In genomic region chrX:109739625-109740024, GRCh38 we compare ENCODE assay signal across 22 cellular contexts. TPM values are rescaled to one million over a fixed set of nuclear protein-coding genes. Genes with fewer than 3 reads are reported as not detected.
DNase-seq lines count a peak whose midpoint lies in the region; ATAC-seq, FAIRE-seq and TF ChIP-seq lines count a peak whose summit lies in the region.
"Had no signal": no experiment of that assay in that cellular context is flagged by ENCODE, and none has a peak within 500 bp of the region (broad histone marks: within the 10 kb centered on the region; RNA-seq: fewer than 3 reads in every experiment).

No MANE protein-coding gene starts in this region.

- H3K27ac ChIP-seq in A549 (peak overlapping the region; percentile 66 to 73), HEK293 (ENCODE audit: extremely low read depth, low read depth, low read length) (no peak overlapping the region), HepG2 (ENCODE audit: extremely low read length, insufficient read depth, low read length) (peak overlapping the region; percentile 93), gastrocnemius medialis (peak overlapping the region in 3 of 4 donors; percentile 65 to 70 (median 67)), caudate nucleus (ENCODE audit: low read depth, low read length) (no peak overlapping the region)
- H3K27ac ChIP-seq: GM23248 had no signal

- intact Hi-C loops in HepG2 (cut with micrococcal nuclease; ENCODE audit: unreplicated experiment) = loop anchor here (5.0 kb wide), 1 partner anchor 93 kb away; no protein-coding TSS in a partner anchor
- intact Hi-C loops in gastrocnemius medialis (cut with DNase I; ENCODE audit: low total_unique reads) = loop anchor here (10.0 kb wide), 2 partner anchors 405 to 575 kb away; partner anchors contain the start of gene AMMECR1

- CTCF ChIA-PET in A549 (lab: Yijun Ruan, JAX) (interaction anchor here (0.5 to 1.9 kb wide), 3 partner anchors 24 to 151 kb away, joined by 3 to 8 read pairs (median 3); no protein-coding TSS in a partner anchor), HEK293 (lab: Yijun Ruan, JAX) (no interaction called here), HepG2 (lab: Yijun Ruan, JAX; ENCODE audit: low intra/inter-chr PET ratio, low total read pairs) (no interaction called here)

- H3K9me3 ChIP-seq in A549 = no peaks in the 10 kb centered on the region
- no peaks in the 10 kb centered on the region for H3K9me3 ChIP-seq in HEK293 (ENCODE audit: control insufficient read depth, insufficient read depth, low read depth, low read length)
- no peaks in the 10 kb centered on the region for H3K9me3 ChIP-seq in HepG2 (ENCODE audit: low read length)
- H3K9me3 ChIP-seq in gastrocnemius medialis = no peaks in the 10 kb centered on the region
- H3K9me3 ChIP-seq: BE2C, Caco-2, HAP-1 had no signal

- in situ Hi-C loops in HepG2 (cut with HindIII; ENCODE audit: extremely low pct_ligation_motif_present, low pct_unique_long_range_greater_than_20kb) = loop anchor here (10.0 kb wide), 3 partner anchors 85 to 145 kb away; no protein-coding TSS in a partner anchor
- in situ Hi-C loops in gastrocnemius medialis (cut with MboI; ENCODE audit: low sequenced_read_pairs in 4 of 4) = no loop called here

- POLR2A ChIA-PET in A549 (lab: Yijun Ruan, JAX) (no interaction called here), HEK293 (lab: Yijun Ruan, JAX) (interaction anchor here (0.7 kb wide), 1 partner anchor 202 kb away, joined by 3 read pairs; no protein-coding TSS in a partner anchor), HepG2 (lab: Yijun Ruan, JAX) (interaction anchor here (1.1 to 2.6 kb wide), 6 partner anchors 35 to 117 kb away, joined by 3 to 13 read pairs (median 6); no protein-coding TSS in a partner anchor)

- TF ChIP-seq POLR2A in A549 (IDR thresholded peaks at IDR 0.05; ENCODE audit: low read length) (no peak), HepG2 (IDR thresholded peaks at IDR 0.05; ENCODE audit: insufficient read depth in 1 of 2, low read depth in 2 of 2, low read length in 2 of 2) (no peak), gastrocnemius medialis (IDR thresholded peaks at IDR 0.05) (no peak)

- H3K79me2 ChIP-seq in HepG2 (ENCODE audit: insufficient read depth, low read length) = peaks cover 20% of the 10 kb centered on the region

- H3K36me3 ChIP-seq in HEK293 (ENCODE audit: control insufficient read depth in 2 of 2, insufficient read depth in 1 of 2, low read length in 2 of 2) (no peaks in the 10 kb centered on the region), HepG2 (replicated peaks in 1 of 2; ENCODE audit: control insufficient read depth in 1 of 2, insufficient read depth in 2 of 2, low read length in 2 of 2) (no peaks in the 10 kb centered on the region), gastrocnemius medialis (no peaks in the 10 kb centered on the region)
- H3K36me3 ChIP-seq: BE2C, HAP-1 had no signal

- H3K27me3 ChIP-seq in HepG2 (ENCODE audit: control insufficient read depth in 1 of 2, insufficient read depth in 2 of 2, low read length in 2 of 2) = no peaks in the 10 kb centered on the region
- no peaks in the 10 kb centered on the region for H3K27me3 ChIP-seq in gastrocnemius medialis
- H3K27me3 ChIP-seq: BE2C had no signal

- WGBS in A549 (ENCODE audit: missing lambda C conversion rate) = 78% methylated on average over 2 of the region's 2 CpGs
- WGBS in HepG2 (ENCODE audit: low lambda C conversion rate) = 5% methylated on average over 2 of the region's 2 CpGs

- FAIRE-seq in A549 (lab: Jason Lieb, UNC) (peak; percentile 72), HepG2 (lab: Jason Lieb, UNC) (no peak)
- FAIRE-seq: D721Med, HTR-8/SVneo had no signal

- TF ChIP-seq RAD21 in A549 (conservative IDR thresholded peaks at IDR 0.05 in 1 of 2, IDR thresholded peaks at IDR 0.05 in 1 of 2) (no peak), HepG2 (CRISPR knock-in tag; IDR thresholded peaks at IDR 0.05) (no peak)

- H3K4me1 ChIP-seq in A549 (peaks cover 23% of the 10 kb centered on the region), HEK293 (ENCODE audit: control insufficient read depth, insufficient read depth, low read length) (peaks cover 3% of the 10 kb centered on the region; the same call in 1 of the 2 replicates), HepG2 (ENCODE audit: insufficient read depth, low read length) (peaks cover 81% of the 10 kb centered on the region), gastrocnemius medialis (no peaks in the 10 kb centered on the region)
- H3K4me1 ChIP-seq: BE2C, HAP-1 had no signal

- H4K20me1 ChIP-seq in HepG2 (ENCODE audit: insufficient read depth, low read length) = no peaks in the 10 kb centered on the region

- DNase-seq in A549 (ENCODE audit: low read depth in 1 of 2, low spot score in 1 of 2) = no peak
- no peak for DNase-seq in HepG2 (ENCODE audit: low spot score)
- DNase-seq in gastrocnemius medialis = no peak
- no peak for DNase-seq in DMS 273 (lab: John Stamatoyannopoulos, UW; ENCODE audit: unreplicated experiment)
- no peak for DNase-seq in GM10266 (ENCODE audit: extremely low spot score)
- DNase-seq in stimulated activated naive CD4-positive, alpha-beta T cell treated with Interleukin-2 at 50 U/mL for 16 hours (lab: John Stamatoyannopoulos, UW) = no peak
- DNase-seq in caudate nucleus (lab: John Stamatoyannopoulos, UW) = no peak
- DNase-seq: 8988T; ACHN; BE2C; C1 segment of cervical spinal cord; CD4-positive, alpha-beta T cell; DMS153; DMS79; GDM1; KG1 had no signal

- TF ChIP-seq EP300 in A549 (IDR thresholded peaks at IDR 0.05) (no peak), HepG2 (IDR thresholded peaks at IDR 0.05; ENCODE audit: low read depth in 2 of 2, low read length in 2 of 2) (no peak), HepG2 (CRISPR knock-in tag; IDR thresholded peaks at IDR 0.05; ENCODE audit: borderline replicate concordance) (no peak)

- H3K4me3 ChIP-seq in A549 (no peak overlapping the region), HEK293 (ENCODE audit: low read depth, low read length) (no peak overlapping the region), HepG2 (replicated peaks in 1 of 3; ENCODE audit: insufficient read depth in 1 of 3, low read depth in 2 of 3, low read length in 3 of 3) (peak overlapping the region in 2 of 3 experiments; percentile 10 to 25; a peak in 1 of 6 replicates), gastrocnemius medialis (no peak overlapping the region)
- H3K4me3 ChIP-seq: GM23248, HAP-1 had no signal

- peak overlapping the region; percentile 71 for H3K9ac ChIP-seq in HepG2 (ENCODE audit: insufficient read depth, low read depth, low read length)
- H3K9ac ChIP-seq: GM23248 had no signal

- TSS peak; percentile 96 for BruUV-seq in HepG2 (replicated peaks; lab: Mats Ljungman, UMichigan)

- H3K4me2 ChIP-seq in A549 = peak overlapping the region; percentile 71
- H3K4me2 ChIP-seq in HepG2 (ENCODE audit: low read depth, low read length) = peak overlapping the region; percentile 79

- peak; percentile 56 to 60; a peak in 5 of 6 replicates for ATAC-seq in A549
- peak; percentile 67 for ATAC-seq in HepG2
- ATAC-seq in gastrocnemius medialis = no peak

- TF ChIP-seq CTCF in A549 (IDR thresholded peaks at IDR 0.05) (no peak), HEK293 (tag by site-specific recombination; IDR thresholded peaks at IDR 0.05) (no peak), HepG2 (CRISPR knock-in tag; IDR thresholded peaks at IDR 0.05) (no peak), gastrocnemius medialis (IDR thresholded peaks at IDR 0.05 in 4 of 5, conservative IDR thresholded peaks at IDR 0.05 in 1 of 5) (no peak), GM10266 (IDR thresholded peaks at IDR 0.05; ENCODE audit: control insufficient read depth, insufficient read depth, low read depth, missing control alignments) (no peak)

- H2AFZ ChIP-seq in HepG2 (ENCODE audit: low read length) = no peak overlapping the region
- H2AFZ ChIP-seq: GM23248 had no signal

TF ChIP-seq in A549, 52 proteins besides CTCF, POLR2A, EP300 and RAD21 (continues in another document):
- TF ChIP-seq PHF8 (IDR thresholded peaks at IDR 0.05; ENCODE audit: borderline replicate concordance, low read depth) (no peak), HOXA7 (CRISPR knock-in tag; IDR thresholded peaks at IDR 0.05) (no peak)

TF ChIP-seq in HepG2, 621 proteins besides CTCF, POLR2A, EP300 and RAD21 (continues in another document):
- TF ChIP-seq ZNF75D (CRISPR knock-in tag; IDR thresholded peaks at IDR 0.05; ENCODE audit: borderline replicate concordance) (no peak), SIX1 (CRISPR knock-in tag; IDR thresholded peaks at IDR 0.05; ENCODE audit: borderline replicate concordance) (no peak), REPIN1 (CRISPR knock-in tag; IDR thresholded peaks at IDR 0.05; ENCODE audit: borderline replicate concordance, low read depth) (no peak), ZFP90 (CRISPR knock-in tag; IDR thresholded peaks at IDR 0.05; ENCODE audit: borderline replicate concordance) (no peak)

RNA-seq across cellular contexts. Expression of gene ACSL4, which starts 6.6 kb away (rescaled TPM):
- 20.8 and 31.6 TPM in 2 replicates for polyA plus RNA-seq in A549 (2011; rRNA removed)
- polyA plus RNA-seq in A549 (2012; cell fraction: cytosol; rRNA removed) = 5.6 and 6.9 TPM in 2 replicates
- polyA plus RNA-seq in A549 (2012; cell fraction: nucleus; rRNA removed) = 4.0 and 7.7 TPM in 2 replicates
- 26.8 to 36.8 TPM (median 35.8 TPM) in 3 replicates for polyA plus RNA-seq in A549 (2017; fragmentation: RNase III; extraction: RNeasy Plus Mini Kit Qiagen cat#74134 plus additional on column Dnase treatment)
- polyA minus RNA-seq in A549 (2011; rRNA and poly(A)+ RNA removed) = 34.8 and 45.0 TPM in 2 replicates
- 316 and 521 TPM in 2 replicates for total RNA-seq in HepG2 (2016; rRNA removed; fragmentation: Illumina TruSeq; extraction: Trizol)
- total RNA-seq in HepG2 (2016; cell fraction: cytosol; rRNA removed; fragmentation: Illumina TruSeq; extraction: Trizol; ENCODE audit: low read depth) = 26.7 and 28.6 TPM in 2 replicates
- total RNA-seq in HepG2 (2016; cell fraction: insoluble cytoplasmic fraction; rRNA removed; fragmentation: Illumina TruSeq; extraction: Trizol) = 304 and 484 TPM in 2 replicates
- total RNA-seq in HepG2 (2016; cell fraction: membrane; rRNA removed; fragmentation: Illumina TruSeq; extraction: Trizol) = 83.2 and 99.0 TPM in 2 replicates
- 195 and 201 TPM in 2 replicates for total RNA-seq in HepG2 (2016; cell fraction: nucleus; rRNA removed; fragmentation: Illumina TruSeq; extraction: Trizol)
- 176 and 207 TPM in 2 replicates for polyA plus RNA-seq in HepG2 (2011; rRNA removed)
- 107 and 171 TPM in 2 replicates for polyA plus RNA-seq in HepG2 (2011; cell fraction: cytosol; rRNA removed)
- polyA plus RNA-seq in HepG2 (2011; cell fraction: nucleus; rRNA removed) = 84.2 and 108 TPM in 2 replicates
- 293 and 329 TPM in 2 replicates for polyA plus RNA-seq in HepG2 (2012)
- polyA plus RNA-seq in HepG2 (2016; cell fraction: cytosol; fragmentation: Illumina TruSeq; extraction: Trizol; ENCODE audit: low read depth) = 5.7 and 7.1 TPM in 2 replicates
- polyA plus RNA-seq in HepG2 (2016; cell fraction: insoluble cytoplasmic fraction; fragmentation: Illumina TruSeq; extraction: Trizol; ENCODE audit: low read depth) = 281 and 310 TPM in 2 replicates
- 26.0 and 28.9 TPM in 2 replicates for polyA plus RNA-seq in HepG2 (2016; cell fraction: membrane; fragmentation: Illumina TruSeq; extraction: Trizol; ENCODE audit: low read depth)
- 191 and 192 TPM in 2 replicates for polyA plus RNA-seq in HepG2 (2016; cell fraction: nucleus; fragmentation: Illumina TruSeq; extraction: Trizol; ENCODE audit: insufficient read depth, low read depth)
- polyA minus RNA-seq in HepG2 (2011; rRNA and poly(A)+ RNA removed; ENCODE audit: low replicate concordance) = 51.4 and 478 TPM in 2 replicates
- polyA minus RNA-seq in HepG2 (2011; cell fraction: cytosol; rRNA and poly(A)+ RNA removed) = 475 and 658 TPM in 2 replicates
- 386 and 495 TPM in 2 replicates for polyA minus RNA-seq in HepG2 (2011; cell fraction: nucleus; rRNA and poly(A)+ RNA removed)
- 100 to 1,000 TPM in 3 of 4 donors, 10 to 100 TPM in 1; 18.7 to 259 (median 132) TPM for total RNA-seq in gastrocnemius medialis

Comparison
In these comparisons a context has a peak if more than half of its experiments do, and no peak if none do; other contexts are left out.
1. ATAC-seq: peak in A549 (2 of 2) and HepG2 (single experiment); none in gastrocnemius medialis (0 of 2).
2. H3K27ac ChIP-seq: peak in A549 (2 of 2), HepG2 (single experiment) and gastrocnemius medialis (3 of 4); none in HEK293 (single experiment) and caudate nucleus (single experiment).
3. H3K4me3 ChIP-seq: peak in HepG2 (2 of 3); none in A549 (single experiment), HEK293 (single experiment) and gastrocnemius medialis (0 of 4).